Comparison of ENCODE assay signal across 1 cellular context in the genomic region with DNA sequence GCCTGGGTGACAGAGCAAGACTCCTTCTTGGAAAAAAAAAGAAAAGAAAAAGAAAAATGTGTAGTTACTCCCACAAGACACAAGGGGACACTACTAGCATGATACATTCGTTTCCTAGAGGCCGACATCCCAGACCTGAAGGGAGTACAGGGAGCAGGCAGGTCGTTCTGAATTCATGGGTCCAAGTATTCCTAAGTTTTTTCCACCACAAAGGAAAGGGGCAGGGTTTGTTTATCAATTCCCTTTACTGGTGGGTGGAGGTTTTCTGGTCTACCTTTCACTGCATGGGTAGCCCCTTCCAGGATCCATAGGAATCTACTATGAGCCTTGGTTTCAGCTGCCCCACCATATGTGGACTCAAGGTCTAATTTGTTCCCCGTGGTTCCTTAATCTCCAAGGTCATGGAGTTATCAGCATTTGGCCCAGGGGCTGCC.
A peak's percentile ranks its signal among the peaks of the same experiment; 100 is the strongest.
TF ChIP-seq lines count a peak whose summit lies in the region.

No MANE protein-coding gene starts in this region.

TF ChIP-seq in HepG2, 621 proteins besides CTCF, POLR2A, EP300 and RAD21 (continued from another document and continues in another):
- TF ChIP-seq, protein P1, sequence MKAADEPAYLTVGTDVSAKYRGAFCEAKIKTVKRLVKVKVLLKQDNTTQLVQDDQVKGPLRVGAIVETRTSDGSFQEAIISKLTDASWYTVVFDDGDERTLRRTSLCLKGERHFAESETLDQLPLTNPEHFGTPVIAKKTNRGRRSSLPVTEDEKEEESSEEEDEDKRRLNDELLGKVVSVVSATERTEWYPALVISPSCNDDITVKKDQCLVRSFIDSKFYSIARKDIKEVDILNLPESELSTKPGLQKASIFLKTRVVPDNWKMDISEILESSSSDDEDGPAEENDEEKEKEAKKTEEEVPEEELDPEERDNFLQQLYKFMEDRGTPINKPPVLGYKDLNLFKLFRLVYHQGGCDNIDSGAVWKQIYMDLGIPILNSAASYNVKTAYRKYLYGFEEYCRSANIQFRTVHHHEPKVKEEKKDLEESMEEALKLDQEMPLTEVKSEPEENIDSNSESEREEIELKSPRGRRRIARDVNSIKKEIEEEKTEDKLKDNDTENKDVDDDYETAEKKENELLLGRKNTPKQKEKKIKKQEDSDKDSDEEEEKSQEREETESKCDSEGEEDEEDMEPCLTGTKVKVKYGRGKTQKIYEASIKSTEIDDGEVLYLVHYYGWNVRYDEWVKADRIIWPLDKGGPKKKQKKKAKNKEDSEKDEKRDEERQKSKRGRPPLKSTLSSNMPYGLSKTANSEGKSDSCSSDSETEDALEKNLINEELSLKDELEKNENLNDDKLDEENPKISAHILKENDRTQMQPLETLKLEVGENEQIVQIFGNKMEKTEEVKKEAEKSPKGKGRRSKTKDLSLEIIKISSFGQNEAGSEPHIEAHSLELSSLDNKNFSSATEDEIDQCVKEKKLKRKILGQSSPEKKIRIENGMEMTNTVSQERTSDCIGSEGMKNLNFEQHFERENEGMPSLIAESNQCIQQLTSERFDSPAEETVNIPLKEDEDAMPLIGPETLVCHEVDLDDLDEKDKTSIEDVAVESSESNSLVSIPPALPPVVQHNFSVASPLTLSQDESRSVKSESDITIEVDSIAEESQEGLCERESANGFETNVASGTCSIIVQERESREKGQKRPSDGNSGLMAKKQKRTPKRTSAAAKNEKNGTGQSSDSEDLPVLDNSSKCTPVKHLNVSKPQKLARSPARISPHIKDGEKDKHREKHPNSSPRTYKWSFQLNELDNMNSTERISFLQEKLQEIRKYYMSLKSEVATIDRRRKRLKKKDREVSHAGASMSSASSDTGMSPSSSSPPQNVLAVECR (CRISPR knock-in tag; IDR thresholded peaks at IDR 0.05; ENCODE audit: borderline replicate concordance), result peak; percentile 47; the same call in 1 of the 2 replicates
- TF ChIP-seq SIX4 (CRISPR knock-in tag; IDR thresholded peaks at IDR 0.05) (no peak), PHF20 (CRISPR knock-in tag; IDR thresholded peaks at IDR 0.05) (no peak), ZNF556 (CRISPR knock-in tag; IDR thresholded peaks at IDR 0.05; ENCODE audit: borderline replicate concordance) (no peak), ZNF496 (CRISPR knock-in tag; IDR thresholded peaks at IDR 0.05; ENCODE audit: insufficient replicate concordance) (no peak), ZNF180 (CRISPR knock-in tag; IDR thresholded peaks at IDR 0.05; ENCODE audit: borderline replicate concordance, low read depth) (no peak), ZNF709 (CRISPR knock-in tag; IDR thresholded peaks at IDR 0.05) (no peak), RXRA (CRISPR knock-in tag; IDR thresholded peaks at IDR 0.05) (no peak), GATA4 (IDR thresholded peaks at IDR 0.05; ENCODE audit: borderline replicate concordance, low read depth) (no peak), ZSCAN12 (CRISPR knock-in tag; IDR thresholded peaks at IDR 0.05) (no peak), ZNF569 (CRISPR knock-in tag; IDR thresholded peaks at IDR 0.05; ENCODE audit: borderline replicate concordance) (no peak), AKAP8 (CRISPR knock-in tag; IDR thresholded peaks at IDR 0.05) (no peak), ATRX (CRISPR knock-in tag; IDR thresholded peaks at IDR 0.05; ENCODE audit: borderline replicate concordance) (no peak), ZNF883 (CRISPR knock-in tag; IDR thresholded peaks at IDR 0.05; ENCODE audit: not compliant biosample characterization) (no peak), NBN (conservative IDR thresholded peaks at IDR 0.05) (no peak), ESRRA (CRISPR knock-in tag; IDR thresholded peaks at IDR 0.05; ENCODE audit: low read depth) (no peak), SMC3 (IDR thresholded peaks at IDR 0.05; ENCODE audit: low read length) (peak; percentile 93), ZMYM4 (CRISPR knock-in tag; IDR thresholded peaks at IDR 0.05) (peak; percentile 39; the same call in 1 of the 2 replicates), KDM3A (CRISPR knock-in tag; IDR thresholded peaks at IDR 0.05; ENCODE audit: low read depth) (0 out of 2 replicates have a peak, but pooled peaks have one; percentile 42), GATAD2A (CRISPR knock-in tag; IDR thresholded peaks at IDR 0.05) (no peak), PHF5A (CRISPR knock-in tag; IDR thresholded peaks at IDR 0.05; ENCODE audit: low read depth, unreplicated experiment) (no peak), TEAD3 (CRISPR knock-in tag; optimal IDR thresholded peaks at IDR 0.05; ENCODE audit: borderline replicate concordance) (peak; percentile 15), NR3C1 (CRISPR knock-in tag; IDR thresholded peaks at IDR 0.05) (no peak), GZF1 (CRISPR knock-in tag; IDR thresholded peaks at IDR 0.05) (no peak), STAG1 (CRISPR knock-in tag; IDR thresholded peaks at IDR 0.05) (peak; percentile 95), ZSCAN22 (CRISPR knock-in tag; IDR thresholded peaks at IDR 0.05) (no peak), ZNF33B (CRISPR knock-in tag; IDR thresholded peaks at IDR 0.05) (no peak), ZNF674 (CRISPR knock-in tag; IDR thresholded peaks at IDR 0.05; ENCODE audit: low read depth) (no peak), SMAD3 (CRISPR knock-in tag; IDR thresholded peaks at IDR 0.05) (no peak), TARDBP (CRISPR knock-in tag; IDR thresholded peaks at IDR 0.05) (no peak), HOXA5 (CRISPR knock-in tag; IDR thresholded peaks at IDR 0.05) (0 out of 2 replicates have a peak, but pooled peaks have one; percentile 52), ZNF296 (CRISPR knock-in tag; conservative IDR thresholded peaks at IDR 0.05) (no peak), SAP130 (CRISPR knock-in tag; IDR thresholded peaks at IDR 0.05; ENCODE audit: low read depth) (peak; percentile 45; the same call in 1 of the 2 replicates)
- TF ChIP-seq, protein P2, sequence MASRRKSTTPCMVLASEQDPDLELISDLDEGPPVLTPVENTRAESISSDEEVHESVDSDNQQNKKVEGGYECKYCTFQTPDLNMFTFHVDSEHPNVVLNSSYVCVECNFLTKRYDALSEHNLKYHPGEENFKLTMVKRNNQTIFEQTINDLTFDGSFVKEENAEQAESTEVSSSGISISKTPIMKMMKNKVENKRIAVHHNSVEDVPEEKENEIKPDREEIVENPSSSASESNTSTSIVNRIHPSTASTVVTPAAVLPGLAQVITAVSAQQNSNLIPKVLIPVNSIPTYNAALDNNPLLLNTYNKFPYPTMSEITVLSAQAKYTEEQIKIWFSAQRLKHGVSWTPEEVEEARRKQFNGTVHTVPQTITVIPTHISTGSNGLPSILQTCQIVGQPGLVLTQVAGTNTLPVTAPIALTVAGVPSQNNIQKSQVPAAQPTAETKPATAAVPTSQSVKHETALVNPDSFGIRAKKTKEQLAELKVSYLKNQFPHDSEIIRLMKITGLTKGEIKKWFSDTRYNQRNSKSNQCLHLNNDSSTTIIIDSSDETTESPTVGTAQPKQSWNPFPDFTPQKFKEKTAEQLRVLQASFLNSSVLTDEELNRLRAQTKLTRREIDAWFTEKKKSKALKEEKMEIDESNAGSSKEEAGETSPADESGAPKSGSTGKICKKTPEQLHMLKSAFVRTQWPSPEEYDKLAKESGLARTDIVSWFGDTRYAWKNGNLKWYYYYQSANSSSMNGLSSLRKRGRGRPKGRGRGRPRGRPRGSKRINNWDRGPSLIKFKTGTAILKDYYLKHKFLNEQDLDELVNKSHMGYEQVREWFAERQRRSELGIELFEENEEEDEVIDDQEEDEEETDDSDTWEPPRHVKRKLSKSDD (CRISPR knock-in tag; IDR thresholded peaks at IDR 0.05; ENCODE audit: low read depth), result no peak
- TF ChIP-seq, protein P3, sequence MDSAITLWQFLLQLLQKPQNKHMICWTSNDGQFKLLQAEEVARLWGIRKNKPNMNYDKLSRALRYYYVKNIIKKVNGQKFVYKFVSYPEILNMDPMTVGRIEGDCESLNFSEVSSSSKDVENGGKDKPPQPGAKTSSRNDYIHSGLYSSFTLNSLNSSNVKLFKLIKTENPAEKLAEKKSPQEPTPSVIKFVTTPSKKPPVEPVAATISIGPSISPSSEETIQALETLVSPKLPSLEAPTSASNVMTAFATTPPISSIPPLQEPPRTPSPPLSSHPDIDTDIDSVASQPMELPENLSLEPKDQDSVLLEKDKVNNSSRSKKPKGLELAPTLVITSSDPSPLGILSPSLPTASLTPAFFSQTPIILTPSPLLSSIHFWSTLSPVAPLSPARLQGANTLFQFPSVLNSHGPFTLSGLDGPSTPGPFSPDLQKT (CRISPR knock-in tag; IDR thresholded peaks at IDR 0.05; ENCODE audit: borderline replicate concordance), result no peak
- TF ChIP-seq, protein P4, sequence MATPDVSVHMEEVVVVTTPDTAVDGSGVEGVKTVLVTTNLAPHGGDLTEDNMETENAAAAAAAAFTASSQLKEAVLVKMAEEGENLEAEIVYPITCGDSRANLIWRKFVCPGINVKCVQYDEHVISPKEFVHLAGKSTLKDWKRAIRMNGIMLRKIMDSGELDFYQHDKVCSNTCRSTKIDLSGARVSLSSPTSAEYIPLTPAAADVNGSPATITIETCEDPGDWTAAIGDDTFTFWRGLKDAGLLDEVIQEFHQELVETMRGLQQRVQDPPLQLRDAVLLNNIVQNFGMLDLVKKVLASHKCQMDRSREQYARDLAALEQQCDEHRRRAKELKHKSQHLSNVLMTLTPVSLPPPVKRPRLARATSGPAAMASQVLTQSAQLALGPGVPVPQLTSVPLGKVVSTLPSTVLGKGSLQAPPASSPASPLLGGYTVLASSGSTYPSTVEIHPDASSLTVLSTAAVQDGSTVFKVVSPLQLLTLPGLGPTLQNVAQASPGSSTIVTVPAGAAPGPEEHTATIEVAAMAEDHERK (CRISPR knock-in tag; IDR thresholded peaks at IDR 0.05; ENCODE audit: low read depth), result no peak
- TF ChIP-seq, protein P5, sequence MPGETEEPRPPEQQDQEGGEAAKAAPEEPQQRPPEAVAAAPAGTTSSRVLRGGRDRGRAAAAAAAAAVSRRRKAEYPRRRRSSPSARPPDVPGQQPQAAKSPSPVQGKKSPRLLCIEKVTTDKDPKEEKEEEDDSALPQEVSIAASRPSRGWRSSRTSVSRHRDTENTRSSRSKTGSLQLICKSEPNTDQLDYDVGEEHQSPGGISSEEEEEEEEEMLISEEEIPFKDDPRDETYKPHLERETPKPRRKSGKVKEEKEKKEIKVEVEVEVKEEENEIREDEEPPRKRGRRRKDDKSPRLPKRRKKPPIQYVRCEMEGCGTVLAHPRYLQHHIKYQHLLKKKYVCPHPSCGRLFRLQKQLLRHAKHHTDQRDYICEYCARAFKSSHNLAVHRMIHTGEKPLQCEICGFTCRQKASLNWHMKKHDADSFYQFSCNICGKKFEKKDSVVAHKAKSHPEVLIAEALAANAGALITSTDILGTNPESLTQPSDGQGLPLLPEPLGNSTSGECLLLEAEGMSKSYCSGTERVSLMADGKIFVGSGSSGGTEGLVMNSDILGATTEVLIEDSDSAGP (CRISPR knock-in tag; IDR thresholded peaks at IDR 0.05; ENCODE audit: borderline replicate concordance), result no peak
- TF ChIP-seq, protein P6, sequence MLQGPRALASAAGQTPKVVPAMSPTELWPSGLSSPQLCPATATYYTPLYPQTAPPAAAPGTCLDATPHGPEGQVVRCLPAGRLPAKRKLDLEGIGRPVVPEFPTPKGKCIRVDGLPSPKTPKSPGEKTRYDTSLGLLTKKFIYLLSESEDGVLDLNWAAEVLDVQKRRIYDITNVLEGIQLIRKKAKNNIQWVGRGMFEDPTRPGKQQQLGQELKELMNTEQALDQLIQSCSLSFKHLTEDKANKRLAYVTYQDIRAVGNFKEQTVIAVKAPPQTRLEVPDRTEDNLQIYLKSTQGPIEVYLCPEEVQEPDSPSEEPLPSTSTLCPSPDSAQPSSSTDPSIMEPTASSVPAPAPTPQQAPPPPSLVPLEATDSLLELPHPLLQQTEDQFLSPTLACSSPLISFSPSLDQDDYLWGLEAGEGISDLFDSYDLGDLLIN (CRISPR knock-in tag; IDR thresholded peaks at IDR 0.05; ENCODE audit: borderline replicate concordance), result no peak
- TF ChIP-seq, protein P7, sequence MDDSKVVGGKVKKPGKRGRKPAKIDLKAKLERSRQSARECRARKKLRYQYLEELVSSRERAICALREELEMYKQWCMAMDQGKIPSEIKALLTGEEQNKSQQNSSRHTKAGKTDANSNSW (CRISPR knock-in tag; IDR thresholded peaks at IDR 0.05; ENCODE audit: borderline replicate concordance), result no peak
- TF ChIP-seq, protein P8, sequence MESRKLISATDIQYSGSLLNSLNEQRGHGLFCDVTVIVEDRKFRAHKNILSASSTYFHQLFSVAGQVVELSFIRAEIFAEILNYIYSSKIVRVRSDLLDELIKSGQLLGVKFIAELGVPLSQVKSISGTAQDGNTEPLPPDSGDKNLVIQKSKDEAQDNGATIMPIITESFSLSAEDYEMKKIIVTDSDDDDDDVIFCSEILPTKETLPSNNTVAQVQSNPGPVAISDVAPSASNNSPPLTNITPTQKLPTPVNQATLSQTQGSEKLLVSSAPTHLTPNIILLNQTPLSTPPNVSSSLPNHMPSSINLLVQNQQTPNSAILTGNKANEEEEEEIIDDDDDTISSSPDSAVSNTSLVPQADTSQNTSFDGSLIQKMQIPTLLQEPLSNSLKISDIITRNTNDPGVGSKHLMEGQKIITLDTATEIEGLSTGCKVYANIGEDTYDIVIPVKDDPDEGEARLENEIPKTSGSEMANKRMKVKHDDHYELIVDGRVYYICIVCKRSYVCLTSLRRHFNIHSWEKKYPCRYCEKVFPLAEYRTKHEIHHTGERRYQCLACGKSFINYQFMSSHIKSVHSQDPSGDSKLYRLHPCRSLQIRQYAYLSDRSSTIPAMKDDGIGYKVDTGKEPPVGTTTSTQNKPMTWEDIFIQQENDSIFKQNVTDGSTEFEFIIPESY (CRISPR knock-in tag; IDR thresholded peaks at IDR 0.05), result 0 out of 2 replicates have a peak, but pooled peaks have one; percentile 7
- TF ChIP-seq, protein P9, sequence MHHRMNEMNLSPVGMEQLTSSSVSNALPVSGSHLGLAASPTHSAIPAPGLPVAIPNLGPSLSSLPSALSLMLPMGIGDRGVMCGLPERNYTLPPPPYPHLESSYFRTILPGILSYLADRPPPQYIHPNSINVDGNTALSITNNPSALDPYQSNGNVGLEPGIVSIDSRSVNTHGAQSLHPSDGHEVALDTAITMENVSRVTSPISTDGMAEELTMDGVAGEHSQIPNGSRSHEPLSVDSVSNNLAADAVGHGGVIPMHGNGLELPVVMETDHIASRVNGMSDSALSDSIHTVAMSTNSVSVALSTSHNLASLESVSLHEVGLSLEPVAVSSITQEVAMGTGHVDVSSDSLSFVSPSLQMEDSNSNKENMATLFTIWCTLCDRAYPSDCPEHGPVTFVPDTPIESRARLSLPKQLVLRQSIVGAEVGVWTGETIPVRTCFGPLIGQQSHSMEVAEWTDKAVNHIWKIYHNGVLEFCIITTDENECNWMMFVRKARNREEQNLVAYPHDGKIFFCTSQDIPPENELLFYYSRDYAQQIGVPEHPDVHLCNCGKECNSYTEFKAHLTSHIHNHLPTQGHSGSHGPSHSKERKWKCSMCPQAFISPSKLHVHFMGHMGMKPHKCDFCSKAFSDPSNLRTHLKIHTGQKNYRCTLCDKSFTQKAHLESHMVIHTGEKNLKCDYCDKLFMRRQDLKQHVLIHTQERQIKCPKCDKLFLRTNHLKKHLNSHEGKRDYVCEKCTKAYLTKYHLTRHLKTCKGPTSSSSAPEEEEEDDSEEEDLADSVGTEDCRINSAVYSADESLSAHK (CRISPR knock-in tag; IDR thresholded peaks at IDR 0.05; ENCODE audit: borderline replicate concordance), result no peak
- TF ChIP-seq, protein P10, sequence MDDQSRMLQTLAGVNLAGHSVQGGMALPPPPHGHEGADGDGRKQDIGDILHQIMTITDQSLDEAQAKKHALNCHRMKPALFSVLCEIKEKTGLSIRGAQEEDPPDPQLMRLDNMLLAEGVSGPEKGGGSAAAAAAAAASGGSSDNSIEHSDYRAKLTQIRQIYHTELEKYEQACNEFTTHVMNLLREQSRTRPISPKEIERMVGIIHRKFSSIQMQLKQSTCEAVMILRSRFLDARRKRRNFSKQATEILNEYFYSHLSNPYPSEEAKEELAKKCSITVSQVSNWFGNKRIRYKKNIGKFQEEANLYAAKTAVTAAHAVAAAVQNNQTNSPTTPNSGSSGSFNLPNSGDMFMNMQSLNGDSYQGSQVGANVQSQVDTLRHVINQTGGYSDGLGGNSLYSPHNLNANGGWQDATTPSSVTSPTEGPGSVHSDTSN (CRISPR knock-in tag; IDR thresholded peaks at IDR 0.05; ENCODE audit: borderline replicate concordance), result no peak
